In genomic region chr5:56059854-56060253, GRCh38 we compare ENCODE assay signal across 1 cellular context.
TF ChIP-seq lines count a peak whose summit lies in the region.

No MANE protein-coding gene starts in this region.

TF ChIP-seq in IMR-90, 13 proteins besides CTCF, POLR2A, EP300 and RAD21 (continued from another document):
- TF ChIP-seq ELK1 (IDR thresholded peaks at IDR 0.05; ENCODE audit: borderline replicate concordance, low read depth, low read length) (no peak), RCOR1 (IDR thresholded peaks at IDR 0.05; ENCODE audit: insufficient replicate concordance, low read length) (no peak)
